ENCODE assay signal across 1 cellular context in genomic region chr3:4943553-4943952, GRCh38.
TF ChIP-seq lines count a peak whose summit lies in the region.

No MANE protein-coding gene starts in this region.

TF ChIP-seq in HepG2, 621 proteins besides CTCF, POLR2A, EP300 and RAD21:
- TF ChIP-seq SETDB1 (CRISPR knock-in tag; IDR thresholded peaks at IDR 0.05; ENCODE audit: borderline replicate concordance) = no peak
- peak; percentile 56; the same call in 1 of the 2 replicates for TF ChIP-seq ZNF7 (CRISPR knock-in tag; IDR thresholded peaks at IDR 0.05)
- peak; percentile 54 for TF ChIP-seq CEBPG (CRISPR knock-in tag; IDR thresholded peaks at IDR 0.05)
- TF ChIP-seq CEBPB (IDR thresholded peaks at IDR 0.05; ENCODE audit: borderline replicate concordance, low read depth, low read length) = peak; percentile 43; the same call in 1 of the 2 replicates
- no peak for TF ChIP-seq RBM39 (IDR thresholded peaks at IDR 0.05; ENCODE audit: low read depth, low read length, poor library complexity, severe bottlenecking)
- TF ChIP-seq TEAD3 (CRISPR knock-in tag; optimal IDR thresholded peaks at IDR 0.05; ENCODE audit: borderline replicate concordance) = peak; percentile 98
